Comparison of ENCODE assay signal across 33 cellular contexts in genomic region chr2:221601376-221601775, GRCh38.
"Had no signal": no experiment of that assay in that cellular context is flagged by ENCODE, and none has a peak within 500 bp of the region (broad histone marks: within the 10 kb centered on the region; RNA-seq: fewer than 3 reads in every experiment).

No MANE protein-coding gene starts in this region.

- H3K27ac Mint-ChIP-seq: activated CD4-positive, alpha-beta memory T cell treated with anti-CD3 and anti-CD28 coated beads for 36 hours; activated CD4-positive, alpha-beta T cell treated with anti-CD3 and anti-CD28 coated beads for 36 hours; activated CD4-positive, alpha-beta T cell treated with anti-CD3 and anti-CD28 coated beads, Interleukin-2, amount 10 ng/mL, durations not matched to agents 24 days and 14 days; activated CD8-positive, alpha-beta memory T cell treated with anti-CD3 and anti-CD28 coated beads, Interleukin-2, amount 10 ng/mL, durations not matched to agents 7 days and 5 days; activated CD8-positive, alpha-beta T cell treated with anti-CD3 and anti-CD28 coated beads, Interleukin-2, amount 10 ng/mL, durations not matched to agents 7 days and 5 days; activated naive CD4-positive, alpha-beta T cell treated with anti-CD3 and anti-CD28 coated beads for 36 hours; activated naive CD8-positive, alpha-beta T cell; activated T-helper 1 cell treated with anti-CD3 and anti-CD28 coated beads, Interleukin-12 subunit alpha, Interleukin-12 subunit beta, Interleukin-2, Interleukin-4 antibody, amounts not matched to agents 30 ng/mL and 10 ng/mL and 1 ng/mL, durations not matched to agents 14 hours and 24 hours and 36 hours; activated T-helper 2 cell treated with anti-CD3 and anti-CD28 coated beads, Interferon-gamma antibody, Interleukin-2, Interleukin-4, amounts not matched to agents 10 μg/mL and 5 μg/mL and 100 μg/mL, durations not matched to agents 14 hours and 24 hours and 36 hours; dendritic cell treated with granulocyte-macrophage colony-stimulating factor and Interleukin-4, amounts not matched to agents 40 ng/mL and 50 ng/mL, for 4 days; T-helper 17 cell; T-helper 2 cell treated with Interferon-gamma antibody and Interleukin-4, amounts not matched to agents 5 μg/mL and 100 μg/mL, for 36 hours had no signal

- H3K36me3 ChIP-seq: brain microvascular endothelial cell, esophagus muscularis mucosa, gastrocnemius medialis, WERI-Rb-1 had no signal

- DNase-seq: activated CD4-positive, alpha-beta memory T cell treated with anti-CD3 and anti-CD28 coated beads for 36 hours; activated CD4-positive, alpha-beta T cell treated with anti-CD3 and anti-CD28 coated beads for 36 hours; activated CD4-positive, alpha-beta T cell treated with anti-CD3 and anti-CD28 coated beads, Interleukin-2, amount 10 ng/mL, durations not matched to agents 24 days and 14 days; activated CD4-positive, CD25-positive, alpha-beta regulatory T cell; activated CD4-positive, CD25-positive, alpha-beta regulatory T cell treated with anti-CD3 and anti-CD28 coated beads, Interleukin-2, amount 50 U/mL, for 72 hours; activated CD8-positive, alpha-beta memory T cell treated with anti-CD3 and anti-CD28 coated beads, Interleukin-2, amount 10 ng/mL, durations not matched to agents 7 days and 5 days; activated CD8-positive, alpha-beta memory T cell treated with anti-CD3 and anti-CD28 coated beads, Interleukin-2, amount 50 U/mL, for 4 hours; activated CD8-positive, alpha-beta T cell treated with anti-CD3 and anti-CD28 coated beads, Interleukin-2, amount 10 ng/mL, durations not matched to agents 7 days and 5 days; activated effector memory CD4-positive, alpha-beta T cell treated with anti-CD3 and anti-CD28 coated beads, Interleukin-2, amount 50 U/mL, for 16 hours; activated naive CD4-positive, alpha-beta T cell treated with anti-CD3 and anti-CD28 coated beads for 36 hours; activated T-cell treated with anti-CD3 and anti-CD28 coated beads, Interleukin-2, amount 50 U/mL, for 1 hour; activated T-cell treated with anti-CD3 and anti-CD28 coated beads, Interleukin-2, amount 50 U/mL, for 48 hours; amniotic stem cell; anterior cingulate cortex; brain microvascular endothelial cell; dorsolateral prefrontal cortex; effector memory CD4-positive, alpha-beta T cell; erythroblast; foreskin keratinocyte; gastrocnemius medialis; glutamatergic neuron; T-helper 1 cell; T-helper 17 cell; T1000; WERI-Rb-1 had no signal

- H3K9me3 Mint-ChIP-seq: activated CD4-positive, alpha-beta memory T cell treated with anti-CD3 and anti-CD28 coated beads for 36 hours; activated CD4-positive, alpha-beta T cell treated with anti-CD3 and anti-CD28 coated beads, Interleukin-2, amount 10 ng/mL, durations not matched to agents 24 days and 14 days; activated naive CD4-positive, alpha-beta T cell treated with anti-CD3 and anti-CD28 coated beads for 36 hours; activated T-helper 1 cell treated with anti-CD3 and anti-CD28 coated beads, Interleukin-12 subunit alpha, Interleukin-12 subunit beta, Interleukin-2, Interleukin-4 antibody, amounts not matched to agents 30 ng/mL and 10 ng/mL and 1 ng/mL, durations not matched to agents 14 hours and 24 hours and 36 hours; activated T-helper 2 cell treated with anti-CD3 and anti-CD28 coated beads, Interferon-gamma antibody, Interleukin-2, Interleukin-4, amounts not matched to agents 10 μg/mL and 5 μg/mL and 100 μg/mL, durations not matched to agents 14 hours and 24 hours and 36 hours; central memory CD8-positive, alpha-beta T cell; dendritic cell treated with granulocyte-macrophage colony-stimulating factor and Interleukin-4, amounts not matched to agents 40 ng/mL and 50 ng/mL, for 4 days; T-helper 2 cell treated with Interferon-gamma antibody and Interleukin-4, amounts not matched to agents 5 μg/mL and 100 μg/mL, for 36 hours had no signal

- H3K4me1 Mint-ChIP-seq: activated CD4-positive, alpha-beta T cell treated with anti-CD3 and anti-CD28 coated beads for 36 hours; activated CD4-positive, alpha-beta T cell treated with anti-CD3 and anti-CD28 coated beads, Interleukin-2, amount 10 ng/mL, durations not matched to agents 24 days and 14 days; activated CD8-positive, alpha-beta memory T cell treated with anti-CD3 and anti-CD28 coated beads, Interleukin-2, amount 10 ng/mL, durations not matched to agents 7 days and 5 days; central memory CD8-positive, alpha-beta T cell; T-helper 17 cell had no signal

- H3K4me1 ChIP-seq: esophagus muscularis mucosa, foreskin keratinocyte, gastrocnemius medialis had no signal

- H3K4me3 Mint-ChIP-seq: activated CD4-positive, alpha-beta memory T cell treated with anti-CD3 and anti-CD28 coated beads for 36 hours; activated CD4-positive, alpha-beta T cell treated with anti-CD3 and anti-CD28 coated beads for 36 hours; activated CD4-positive, alpha-beta T cell treated with anti-CD3 and anti-CD28 coated beads, Interleukin-2, amount 10 ng/mL, durations not matched to agents 24 days and 14 days; activated CD8-positive, alpha-beta memory T cell treated with anti-CD3 and anti-CD28 coated beads, Interleukin-2, amount 10 ng/mL, durations not matched to agents 7 days and 5 days; activated CD8-positive, alpha-beta T cell treated with anti-CD3 and anti-CD28 coated beads, Interleukin-2, amount 10 ng/mL, durations not matched to agents 7 days and 5 days; activated naive CD4-positive, alpha-beta T cell treated with anti-CD3 and anti-CD28 coated beads for 36 hours; activated naive CD8-positive, alpha-beta T cell; activated T-helper 1 cell treated with anti-CD3 and anti-CD28 coated beads, Interleukin-12 subunit alpha, Interleukin-12 subunit beta, Interleukin-2, Interleukin-4 antibody, amounts not matched to agents 30 ng/mL and 10 ng/mL and 1 ng/mL, durations not matched to agents 14 hours and 24 hours and 36 hours; central memory CD8-positive, alpha-beta T cell; dendritic cell treated with granulocyte-macrophage colony-stimulating factor and Interleukin-4, amounts not matched to agents 40 ng/mL and 50 ng/mL, for 4 days; T-helper 17 cell; T-helper 2 cell treated with Interferon-gamma antibody and Interleukin-4, amounts not matched to agents 5 μg/mL and 100 μg/mL, for 36 hours had no signal

- ATAC-seq: activated CD4-positive, alpha-beta T cell treated with anti-CD3 and anti-CD28 coated beads for 36 hours; activated CD8-positive, alpha-beta memory T cell treated with anti-CD3 and anti-CD28 coated beads, Interleukin-2, amount 10 ng/mL, durations not matched to agents 7 days and 5 days; activated CD8-positive, alpha-beta T cell treated with anti-CD3 and anti-CD28 coated beads, Interleukin-2, amount 10 ng/mL, durations not matched to agents 7 days and 5 days; foreskin keratinocyte; gastrocnemius medialis; T-helper 17 cell had no signal

- H3K4me3 ChIP-seq: coronary artery, dorsolateral prefrontal cortex, esophagus muscularis mucosa, gastrocnemius medialis had no signal

- H3K36me3 Mint-ChIP-seq: activated CD4-positive, alpha-beta memory T cell treated with anti-CD3 and anti-CD28 coated beads for 36 hours; activated CD8-positive, alpha-beta memory T cell treated with anti-CD3 and anti-CD28 coated beads, Interleukin-2, amount 10 ng/mL, durations not matched to agents 7 days and 5 days; activated naive CD8-positive, alpha-beta T cell had no signal

- H3K27me3 Mint-ChIP-seq: dendritic cell treated with granulocyte-macrophage colony-stimulating factor and Interleukin-4, amounts not matched to agents 40 ng/mL and 50 ng/mL, for 4 days had no signal

- H3K9me3 ChIP-seq: esophagus muscularis mucosa, gastrocnemius medialis had no signal

- H3K27ac ChIP-seq: brain microvascular endothelial cell, coronary artery, esophagus muscularis mucosa, foreskin keratinocyte, gastrocnemius medialis, WERI-Rb-1 had no signal

- H3K27me3 ChIP-seq: brain microvascular endothelial cell, esophagus muscularis mucosa, gastrocnemius medialis had no signal
